8 cellular contexts compared by ENCODE assay signal in genomic region chr10:118459642-118460193, GRCh38.
DNase-seq lines count a peak whose midpoint lies in the region; ATAC-seq and TF ChIP-seq lines count a peak whose summit lies in the region.

No MANE protein-coding gene starts in this region.

- no peaks in the 10 kb centered on the region for H3K4me1 Mint-ChIP-seq in MCF 10A (ENCODE audit: insufficient read depth, unreplicated experiment)

- H3K27ac Mint-ChIP-seq in MCF 10A (ENCODE audit: low read depth, unreplicated experiment) = no peak overlapping the region

- H3K36me3 Mint-ChIP-seq in MCF 10A (ENCODE audit: insufficient read depth, unreplicated experiment) = no peaks in the 10 kb centered on the region

- CTCF ChIA-PET in MCF 10A (lab: Yijun Ruan, JAX) = interaction anchor here (0.6 to 7.2 kb wide), 70 partner anchors 9 to 1243 kb away, joined by 3 to 90 read pairs (median 4); no protein-coding TSS in a partner anchor

- BruUV-seq in MCF 10A (replicated peaks; lab: Mats Ljungman, UMichigan) = no TSS peak

- H3K27ac ChIP-seq in VCaP = peak overlapping the region; percentile 69

- peaks cover 9% of the 10 kb centered on the region for H3K27me3 Mint-ChIP-seq in MCF 10A (ENCODE audit: insufficient read depth, unreplicated experiment)

- intact Hi-C loops in MCF 10A (cut with micrococcal nuclease) = loop anchor here (1.0 to 10.0 kb wide), 3 partner anchors 85 to 1025 kb away; no protein-coding TSS in a partner anchor

- POLR2A ChIA-PET in MCF 10A (lab: Yijun Ruan, JAX) = interaction anchor here (0.5 to 2.2 kb wide), 10 partner anchors 9 to 153 kb away, joined by 3 to 9 read pairs (median 5); no protein-coding TSS in a partner anchor

- TF ChIP-seq CTCF in VCaP (conservative IDR thresholded peaks at IDR 0.05) (peak; percentile 79), MCF 10A (IDR thresholded peaks at IDR 0.05; ENCODE audit: unreplicated experiment) (peak; percentile 55)

- peak overlapping the region; percentile 41 for H3K4me3 Mint-ChIP-seq in MCF 10A (ENCODE audit: unreplicated experiment)

- DNase-seq in NCI-H82 (lab: John Stamatoyannopoulos, UW) (peak; percentile 69), NCI-H82 treated with DMSO at 0.1 percent for 48 hours (lab: John Stamatoyannopoulos, UW; ENCODE audit: unreplicated experiment) (no peak), NCI-H1930 (lab: John Stamatoyannopoulos, UW) (peak; percentile 21 to 45), MCF 10A (ENCODE audit: unreplicated experiment) (peak; percentile 77), inferior parietal cortex (ENCODE audit: extremely low spot score) (peak; percentile 89)
- peak; percentile 27 to 28 for DNase-seq in stimulated activated CD4-positive, alpha-beta T cell treated with anti-CD3 and anti-CD28 coated beads, Interleukin-15, amount 100 ng/mL, for 48 hours (ENCODE audit: low read depth in 2 of 2)

- ATAC-seq in HG02840 (IDR thresholded peaks at IDR 0.05; ENCODE audit: low FRiP score, unreplicated experiment) = peak; percentile 73

- H3K9me3 Mint-ChIP-seq in MCF 10A (ENCODE audit: unreplicated experiment) = no peaks in the 10 kb centered on the region
